ENCODE assay signal across 34 cellular contexts in the genomic region with DNA sequence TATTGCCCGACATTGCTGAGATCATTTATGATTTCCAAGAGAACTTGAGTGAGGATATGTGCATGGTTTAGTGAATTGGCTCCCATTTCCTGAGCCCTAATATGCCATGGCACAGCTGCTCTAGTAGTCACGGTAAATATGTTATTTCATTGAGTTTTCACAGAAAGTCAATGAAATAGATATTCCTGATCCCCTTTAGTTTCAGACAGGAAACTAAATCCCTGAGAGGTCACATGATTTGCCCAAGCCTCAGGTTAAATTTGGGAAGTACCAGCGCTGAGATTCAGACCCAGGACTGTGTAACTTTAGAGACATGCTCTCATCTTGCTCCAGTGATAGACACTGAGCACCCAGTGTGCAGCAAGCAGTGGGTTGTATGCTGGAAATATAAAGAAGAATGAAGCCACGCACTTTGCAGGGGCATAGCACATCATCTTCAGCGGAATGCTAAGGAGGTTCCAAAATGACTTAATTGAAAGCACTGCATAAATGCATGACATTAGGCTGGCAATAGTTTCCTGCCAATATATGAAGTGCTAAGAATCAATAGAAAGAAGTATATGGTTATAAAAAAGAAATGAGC.
"Had no signal": no experiment of that assay in that cellular context is flagged by ENCODE, and none has a peak within 500 bp of the region (broad histone marks: within the 10 kb centered on the region; RNA-seq: fewer than 3 reads in every experiment).

No MANE protein-coding gene starts in this region.

- H3K36me3 ChIP-seq: MG63 had no signal

- H3K27ac ChIP-seq: KMS-11 had no signal

- H3K4me3 ChIP-seq: MG63 had no signal

- DNase-seq: Karpas-422, Kasumi-1, MG63, MM.1S, MV-4-11, NCI-H1048, NCI-H1092, NCI-H1092 treated with DMSO at 0.1 percent for 48 hours, NCI-H1105, NCI-H1105 treated with DMSO at 0.1 percent for 48 hours, NCI-H1417, NCI-H1417 treated with DMSO at 0.1 percent for 48 hours, NCI-H1436, NCI-H1436 treated with DMSO at 0.1 percent for 48 hours, NCI-H146, NCI-H1694, NCI-H1694 treated with DMSO at 0.1 percent for 48 hours, NCI-H187, NCI-H187 treated with DMSO at 0.1 percent for 48 hours, NCI-H1930, NCI-H2029, NCI-H2029 treated with DMSO at 0.1 percent for 48 hours, NCI-H2081, NCI-H2081 treated with DMSO at 0.1 percent for 48 hours, NCI-H2107, NCI-H2171, NCI-H2171 treated with DMSO at 0.1 percent for 48 hours, NCI-H2227 treated with DMSO at 0.1 percent for 48 hours, NCI-H226, NCI-H345, NCI-H446, NCI-H446 treated with DMSO at 0.1 percent for 48 hours, NCI-H510A had no signal

- H3K9me3 ChIP-seq: MG63 had no signal

- H3K27me3 ChIP-seq: MG63 had no signal

- H3K9ac ChIP-seq: KMS-11 had no signal

- H3K4me2 ChIP-seq: KMS-11 had no signal
